ENCODE assay signal across 9 cellular contexts in genomic region chr1:109201123-109201703, GRCh38.
DNase-seq lines count a peak whose midpoint lies in the region; ATAC-seq lines count a peak whose summit lies in the region.
"Had no signal": no experiment of that assay in that cellular context is flagged by ENCODE, and none has a peak within 500 bp of the region (broad histone marks: within the 10 kb centered on the region; RNA-seq: fewer than 3 reads in every experiment).

No MANE protein-coding gene starts in this region.

- H3K4me3 ChIP-seq in HAP-1 (no peak overlapping the region), iPS-15b (ENCODE audit: low read depth, low read length) (no peak overlapping the region)
- H3K4me3 ChIP-seq: skin epidermis had no signal

- no peaks in the 10 kb centered on the region for H3K9me3 ChIP-seq in HAP-1
- peaks cover 2% of the 10 kb centered on the region for H3K9me3 ChIP-seq in iPS-15b (ENCODE audit: control insufficient read depth, insufficient read depth, low read length)

- in situ Hi-C loops in HAP-1 (cut with MboI; ENCODE audit: low sequenced_read_pairs), result no loop called here

- H3K4me1 ChIP-seq in HAP-1 (peaks cover 3% of the 10 kb centered on the region), iPS-15b (ENCODE audit: control insufficient read depth, insufficient read depth, low read length) (peaks cover 4% of the 10 kb centered on the region)

- no peak for ATAC-seq in GM19328 (IDR thresholded peaks at IDR 0.05; ENCODE audit: unreplicated experiment)
- ATAC-seq in GM21737 (IDR thresholded peaks at IDR 0.05; ENCODE audit: unreplicated experiment), result no peak

- peak overlapping the region; percentile 0 for H3K9ac ChIP-seq in iPS-15b (ENCODE audit: low read depth, low read length)

- DNase-seq in C1 segment of cervical spinal cord (lab: John Stamatoyannopoulos, UW), result peak in 8 of 14 donors; percentile 18 to 44 (median 34)
- peak; percentile 75 to 88 for DNase-seq in HAP-1 (ENCODE audit: low spot score in 2 of 2)
- peak; percentile 93 for DNase-seq in RKO (ENCODE audit: low spot score)
- peak; percentile 70 for DNase-seq in amniotic stem cell (lab: John Stamatoyannopoulos, UW)
- DNase-seq in stimulated activated CD4-positive, alpha-beta T cell treated with anti-CD3 and anti-CD28 coated beads, Interleukin-2, amount 100 ng/mL, for 48 hours, result peak; percentile 69 to 73

- no peaks in the 10 kb centered on the region for H3K27me3 ChIP-seq in HAP-1 (ENCODE audit: low read depth)
- H3K27me3 ChIP-seq in iPS-15b (ENCODE audit: control insufficient read depth, insufficient read depth, low read length), result peaks cover 2% of the 10 kb centered on the region

- H3K36me3 ChIP-seq in HAP-1 (replicated peaks) (no peaks in the 10 kb centered on the region), iPS-15b (ENCODE audit: control insufficient read depth, insufficient read depth, low read length) (no peaks in the 10 kb centered on the region)

Comparison
In these comparisons a context has a peak if more than half of its experiments do, and no peak if none do; other contexts are left out.
1. DNase-seq: peak in every context shown above with its lines; median percentile 93 in RKO; 82 in HAP-1; 71 in stimulated activated CD4-positive, alpha-beta T cell treated with anti-CD3 and anti-CD28 coated beads, Interleukin-2, amount 100 ng/mL, for 48 hours; 70 in amniotic stem cell; 34 in C1 segment of cervical spinal cord.